ENCODE assay signal across 16 cellular contexts in genomic region chr2:231348173-231348572, GRCh38. TPM values are rescaled to one million over a fixed set of nuclear protein-coding genes. Genes with fewer than 3 reads are reported as not detected.
DNase-seq lines count a peak whose midpoint lies in the region; TF ChIP-seq lines count a peak whose summit lies in the region.
"Had no signal": no experiment of that assay in that cellular context is flagged by ENCODE, and none has a peak within 500 bp of the region (broad histone marks: within the 10 kb centered on the region; RNA-seq: fewer than 3 reads in every experiment).

No MANE protein-coding gene starts in this region.

- DNase-seq in GM04503 (ENCODE audit: low read depth), result peak; percentile 66
- DNase-seq in amniotic epithelial cell (ENCODE audit: low read depth), result peak; percentile 90
- peak; percentile 5 for DNase-seq in fibroblast of peridontal ligament (ENCODE audit: extremely low read depth)
- peak; percentile 81 to 93 for DNase-seq in trophoblast cell
- DNase-seq in NCI-H2171 (lab: John Stamatoyannopoulos, UW), result no peak
- no peak for DNase-seq in Ammon's horn (ENCODE audit: low spot score)
- DNase-seq in activated CD4-positive, CD25-positive, alpha-beta regulatory T cell (lab: John Stamatoyannopoulos, UW), result no peak
- no peak for DNase-seq in GM10266 (ENCODE audit: extremely low spot score)
- DNase-seq: activated CD4-positive, alpha-beta T cell treated with anti-CD3 and anti-CD28 coated beads for 36 hours; activated naive CD8-positive, alpha-beta T cell treated with anti-CD3 and anti-CD28 coated beads, Interleukin-2, amount 50 U/mL, for 24 hours; activated T-cell treated with anti-CD3 and anti-CD28 coated beads, Interleukin-2, amount 50 U/mL, for 1 hour; BE2C; colonic mucosa; DMS79; SHP77 had no signal

- H3K14ac ChIP-seq in trophoblast cell (ENCODE audit: low read length), result no peak overlapping the region

- H3K9me3 ChIP-seq in trophoblast cell (ENCODE audit: insufficient read depth, low read depth, low read length), result peaks cover 1% of the 10 kb centered on the region
- H3K9me3 ChIP-seq: BE2C, colonic mucosa, vagina had no signal

- H3K27ac ChIP-seq in trophoblast cell (ENCODE audit: low read depth, low read length), result no peak overlapping the region
- H3K27ac ChIP-seq: colonic mucosa, vagina had no signal

- H2AK5ac ChIP-seq in trophoblast cell (ENCODE audit: low read length), result no peak overlapping the region

- no peak overlapping the region for H3K23ac ChIP-seq in trophoblast cell (ENCODE audit: low read length)

- H3K79me2 ChIP-seq in trophoblast cell (ENCODE audit: control insufficient read depth, insufficient read depth, low read length, poor library complexity), result no peaks in the 10 kb centered on the region

- H4K91ac ChIP-seq in trophoblast cell (ENCODE audit: low read depth, low read length), result no peak overlapping the region

- peaks cover 0 to 2% of the 10 kb centered on the region in 2 experiments for H3K36me3 ChIP-seq in trophoblast cell (ENCODE audit: control insufficient read depth in 1 of 2, insufficient read depth in 2 of 2, low read length in 2 of 2)
- H3K36me3 ChIP-seq: BE2C, colonic mucosa, vagina had no signal

- TF ChIP-seq CTCF in GM10266 (IDR thresholded peaks at IDR 0.05; ENCODE audit: control insufficient read depth, insufficient read depth, low read depth, missing control alignments), result no peak

- no peak overlapping the region for H2AFZ ChIP-seq in trophoblast cell (ENCODE audit: insufficient read depth, low read length, poor library complexity)

- no peak overlapping the region for H3K4me3 ChIP-seq in trophoblast cell (ENCODE audit: low read depth, low read length)
- H3K4me3 ChIP-seq: colonic mucosa, vagina had no signal

- H3K79me1 ChIP-seq in trophoblast cell (ENCODE audit: low read length), result no peaks in the 10 kb centered on the region

- H3K4me2 ChIP-seq in trophoblast cell (ENCODE audit: low read length), result no peak overlapping the region

- H2BK120ac ChIP-seq in trophoblast cell (ENCODE audit: insufficient read depth, low read length, poor library complexity), result no peak overlapping the region

- no peak overlapping the region for H4K8ac ChIP-seq in trophoblast cell (ENCODE audit: low read depth, low read length)

- H2BK12ac ChIP-seq in trophoblast cell (ENCODE audit: low read length), result no peak overlapping the region

- H3K9ac ChIP-seq in trophoblast cell (ENCODE audit: low read length), result no peak overlapping the region

- H3K18ac ChIP-seq in trophoblast cell (ENCODE audit: low read length), result no peak overlapping the region

- peaks cover 2 to 4% of the 10 kb centered on the region in 2 experiments for H3K4me1 ChIP-seq in trophoblast cell (ENCODE audit: control insufficient read depth in 1 of 2, insufficient read depth in 2 of 2, low read length in 2 of 2)
- H3K4me1 ChIP-seq: colonic mucosa, vagina had no signal

- no peaks in the 10 kb centered on the region for H3K27me3 ChIP-seq in trophoblast cell (ENCODE audit: insufficient read depth, low read length)
- H3K27me3 ChIP-seq: BE2C, colonic mucosa, vagina had no signal

- no peak overlapping the region for H3K4ac ChIP-seq in trophoblast cell (ENCODE audit: low read depth, low read length)

- no peak overlapping the region for H2BK5ac ChIP-seq in trophoblast cell (ENCODE audit: low read depth, low read length, poor library complexity)

- H4K12ac ChIP-seq in trophoblast cell (ENCODE audit: low read depth, low read length), result no peak overlapping the region

- no CpG with 5 or more reads among the region's 2 CpGs for WGBS in trophoblast cell (ENCODE audit: extremely low coverage, insufficient coverage, insufficient read length)

RNA-seq across cellular contexts. Expression of gene B3GNT7, which starts 47.3 kb away (rescaled TPM):
- polyA plus RNA-seq in trophoblast cell (2013), result 2.4 and 2.6 TPM in 2 replicates

Comparison
In these comparisons a context has a peak if more than half of its experiments do, and no peak if none do; other contexts are left out.
1. DNase-seq: peak in GM04503 (single experiment), amniotic epithelial cell (single experiment), fibroblast of peridontal ligament (single experiment) and trophoblast cell (2 of 2); none in NCI-H2171 (single experiment), Ammon's horn (single experiment), activated CD4-positive, CD25-positive, alpha-beta regulatory T cell (0 of 4) and GM10266 (single experiment).